In the genomic region with DNA sequence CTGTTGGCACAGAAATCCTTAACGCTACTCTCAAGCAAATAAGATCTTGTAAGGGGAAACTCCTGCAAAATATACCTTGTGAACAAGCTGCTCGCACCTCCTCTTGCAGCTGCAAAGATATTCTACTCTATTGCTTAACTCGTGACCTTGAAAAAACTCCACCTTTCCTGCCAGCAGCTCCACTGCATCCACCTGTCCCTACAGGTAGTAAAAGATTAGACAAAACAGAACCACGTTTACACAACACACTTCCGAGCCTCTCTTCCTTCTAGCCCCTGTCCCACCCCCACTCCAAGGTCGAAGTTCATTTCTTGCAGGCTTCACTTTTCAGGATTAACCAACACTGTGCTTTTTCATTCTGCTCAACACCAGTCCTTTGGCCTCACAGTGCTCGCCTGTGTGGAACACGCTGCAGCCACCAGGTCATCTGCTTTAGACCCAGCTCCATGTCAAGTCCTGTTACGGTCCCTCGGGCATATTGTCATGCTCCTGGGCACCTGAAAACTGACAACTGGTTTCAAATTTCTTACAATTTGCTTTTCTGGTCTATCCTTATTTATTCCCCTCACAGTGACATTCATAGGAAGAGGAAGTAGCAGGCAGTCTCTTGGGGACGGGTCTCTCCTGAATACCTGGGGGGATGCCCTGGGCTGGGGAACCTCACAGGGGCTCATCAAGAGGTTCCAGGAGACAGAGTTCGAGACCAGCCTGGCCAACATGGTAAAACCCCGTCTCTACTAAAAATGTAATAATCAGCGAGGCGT, we compare ENCODE assay signal across 1 cellular context.
TF ChIP-seq lines count a peak whose summit lies in the region.

No MANE protein-coding gene starts in this region.

TF ChIP-seq in GM12878, 131 proteins besides CTCF, POLR2A, EP300 and RAD21 (continued from another document):
- TF ChIP-seq, protein P1, sequence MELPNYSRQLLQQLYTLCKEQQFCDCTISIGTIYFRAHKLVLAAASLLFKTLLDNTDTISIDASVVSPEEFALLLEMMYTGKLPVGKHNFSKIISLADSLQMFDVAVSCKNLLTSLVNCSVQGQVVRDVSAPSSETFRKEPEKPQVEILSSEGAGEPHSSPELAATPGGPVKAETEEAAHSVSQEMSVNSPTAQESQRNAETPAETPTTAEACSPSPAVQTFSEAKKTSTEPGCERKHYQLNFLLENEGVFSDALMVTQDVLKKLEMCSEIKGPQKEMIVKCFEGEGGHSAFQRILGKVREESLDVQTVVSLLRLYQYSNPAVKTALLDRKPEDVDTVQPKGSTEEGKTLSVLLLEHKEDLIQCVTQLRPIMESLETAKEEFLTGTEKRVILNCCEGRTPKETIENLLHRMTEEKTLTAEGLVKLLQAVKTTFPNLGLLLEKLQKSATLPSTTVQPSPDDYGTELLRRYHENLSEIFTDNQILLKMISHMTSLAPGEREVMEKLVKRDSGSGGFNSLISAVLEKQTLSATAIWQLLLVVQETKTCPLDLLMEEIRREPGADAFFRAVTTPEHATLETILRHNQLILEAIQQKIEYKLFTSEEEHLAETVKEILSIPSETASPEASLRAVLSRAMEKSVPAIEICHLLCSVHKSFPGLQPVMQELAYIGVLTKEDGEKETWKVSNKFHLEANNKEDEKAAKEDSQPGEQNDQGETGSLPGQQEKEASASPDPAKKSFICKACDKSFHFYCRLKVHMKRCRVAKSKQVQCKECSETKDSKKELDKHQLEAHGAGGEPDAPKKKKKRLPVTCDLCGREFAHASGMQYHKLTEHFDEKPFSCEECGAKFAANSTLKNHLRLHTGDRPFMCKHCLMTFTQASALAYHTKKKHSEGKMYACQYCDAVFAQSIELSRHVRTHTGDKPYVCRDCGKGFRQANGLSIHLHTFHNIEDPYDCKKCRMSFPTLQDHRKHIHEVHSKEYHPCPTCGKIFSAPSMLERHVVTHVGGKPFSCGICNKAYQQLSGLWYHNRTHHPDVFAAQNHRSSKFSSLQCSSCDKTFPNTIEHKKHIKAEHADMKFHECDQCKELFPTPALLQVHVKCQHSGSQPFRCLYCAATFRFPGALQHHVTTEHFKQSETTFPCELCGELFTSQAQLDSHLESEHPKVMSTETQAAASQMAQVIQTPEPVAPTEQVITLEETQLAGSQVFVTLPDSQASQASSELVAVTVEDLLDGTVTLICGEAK (IDR thresholded peaks at IDR 0.05; ENCODE audit: borderline replicate concordance) = no peak
- TF ChIP-seq NFXL1 (IDR thresholded peaks at IDR 0.05; ENCODE audit: borderline replicate concordance) (no peak), CBX3 (IDR thresholded peaks at IDR 0.05; ENCODE audit: borderline replicate concordance, low read depth) (no peak), RUNX3 (IDR thresholded peaks at IDR 0.05; ENCODE audit: low read length) (no peak), PAX5 (IDR thresholded peaks at IDR 0.05; ENCODE audit: borderline replicate concordance, low read depth, low read length) (no peak), HDAC6 (IDR thresholded peaks at IDR 0.05; ENCODE audit: unreplicated experiment) (no peak), CHD2 (IDR thresholded peaks at IDR 0.05; ENCODE audit: borderline replicate concordance, low read depth, low read length) (no peak), SIN3A (IDR thresholded peaks at IDR 0.05; ENCODE audit: low read depth, low read length) (no peak)
- TF ChIP-seq, protein P2, sequence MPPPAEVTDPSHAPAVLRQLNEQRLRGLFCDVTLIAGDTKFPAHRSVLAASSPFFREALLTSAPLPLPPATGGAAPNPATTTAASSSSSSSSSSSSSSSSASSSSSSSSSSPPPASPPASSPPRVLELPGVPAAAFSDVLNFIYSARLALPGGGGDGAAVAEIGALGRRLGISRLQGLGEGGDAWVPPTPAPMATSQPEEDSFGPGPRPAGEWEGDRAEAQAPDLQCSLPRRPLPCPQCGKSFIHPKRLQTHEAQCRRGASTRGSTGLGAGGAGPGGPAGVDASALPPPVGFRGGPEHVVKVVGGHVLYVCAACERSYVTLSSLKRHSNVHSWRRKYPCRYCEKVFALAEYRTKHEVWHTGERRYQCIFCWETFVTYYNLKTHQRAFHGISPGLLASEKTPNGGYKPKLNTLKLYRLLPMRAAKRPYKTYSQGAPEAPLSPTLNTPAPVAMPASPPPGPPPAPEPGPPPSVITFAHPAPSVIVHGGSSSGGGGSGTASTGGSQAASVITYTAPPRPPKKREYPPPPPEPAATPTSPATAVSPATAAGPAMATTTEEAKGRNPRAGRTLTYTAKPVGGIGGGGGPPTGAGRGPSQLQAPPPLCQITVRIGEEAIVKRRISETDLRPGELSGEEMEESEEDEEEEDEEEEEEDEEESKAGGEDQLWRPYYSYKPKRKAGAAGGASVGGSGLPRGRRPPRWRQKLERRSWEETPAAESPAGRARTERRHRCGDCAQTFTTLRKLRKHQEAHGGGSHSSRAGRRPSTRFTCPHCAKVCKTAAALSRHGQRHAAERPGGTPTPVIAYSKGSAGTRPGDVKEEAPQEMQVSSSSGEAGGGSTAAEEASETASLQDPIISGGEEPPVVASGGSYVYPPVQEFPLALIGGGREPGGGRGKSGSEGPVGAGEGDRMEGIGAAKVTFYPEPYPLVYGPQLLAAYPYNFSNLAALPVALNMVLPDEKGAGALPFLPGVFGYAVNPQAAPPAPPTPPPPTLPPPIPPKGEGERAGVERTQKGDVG (CRISPR knock-in tag; IDR thresholded peaks at IDR 0.05) = no peak
- TF ChIP-seq, protein P3, sequence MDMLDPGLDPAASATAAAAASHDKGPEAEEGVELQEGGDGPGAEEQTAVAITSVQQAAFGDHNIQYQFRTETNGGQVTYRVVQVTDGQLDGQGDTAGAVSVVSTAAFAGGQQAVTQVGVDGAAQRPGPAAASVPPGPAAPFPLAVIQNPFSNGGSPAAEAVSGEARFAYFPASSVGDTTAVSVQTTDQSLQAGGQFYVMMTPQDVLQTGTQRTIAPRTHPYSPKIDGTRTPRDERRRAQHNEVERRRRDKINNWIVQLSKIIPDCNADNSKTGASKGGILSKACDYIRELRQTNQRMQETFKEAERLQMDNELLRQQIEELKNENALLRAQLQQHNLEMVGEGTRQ (IDR thresholded peaks at IDR 0.05; ENCODE audit: borderline replicate concordance, low read depth, low read length) = no peak
TF ChIP-seq in GM12878: peak in this region for 3.
